Comparison of ENCODE assay signal across 19 cellular contexts in genomic region chr7:11469028-11469718, GRCh38.
"Had no signal": no experiment of that assay in that cellular context is flagged by ENCODE, and none has a peak within 500 bp of the region (broad histone marks: within the 10 kb centered on the region; RNA-seq: fewer than 3 reads in every experiment).

No MANE protein-coding gene starts in this region.

- H2AFZ ChIP-seq: hepatocyte, parathyroid adenoma had no signal

- H3K4me2 ChIP-seq: hepatocyte, smooth muscle cell had no signal

- H3K4me3 Mint-ChIP-seq: activated B cell treated with CpG ODN at 0.5 μM for 24 hours; activated CD4-positive, alpha-beta memory T cell treated with anti-CD3 and anti-CD28 coated beads, Interleukin-2, amount 10 ng/mL, durations not matched to agents 7 days and 5 days; activated CD8-positive, alpha-beta memory T cell treated with anti-CD3 and anti-CD28 coated beads, Interleukin-2, amount 10 ng/mL, durations not matched to agents 7 days and 5 days; activated naive CD8-positive, alpha-beta T cell treated with anti-CD3 and anti-CD28 coated beads for 36 hours; activated T-helper 17 cell treated with anti-CD3 and anti-CD28 coated beads, Interleukin-2, amount 50 U/mL, for 72 hours; central memory CD8-positive, alpha-beta T cell; type B pancreatic cell had no signal

- H3K36me3 ChIP-seq: right lobe of liver, stomach had no signal

- H3K27me3 ChIP-seq: hepatocyte, right lobe of liver, stomach had no signal

- H3K4me1 ChIP-seq: parathyroid adenoma had no signal

- H3K27ac Mint-ChIP-seq: activated B cell treated with CpG ODN at 0.5 μM for 24 hours; activated CD4-positive, alpha-beta memory T cell treated with anti-CD3 and anti-CD28 coated beads, Interleukin-2, amount 10 ng/mL, durations not matched to agents 7 days and 5 days; activated CD8-positive, alpha-beta memory T cell treated with anti-CD3 and anti-CD28 coated beads, Interleukin-2, amount 10 ng/mL, durations not matched to agents 7 days and 5 days; activated naive CD8-positive, alpha-beta T cell treated with anti-CD3 and anti-CD28 coated beads for 36 hours; activated T-helper 17 cell treated with anti-CD3 and anti-CD28 coated beads, Interleukin-2, amount 50 U/mL, for 72 hours; type B pancreatic cell had no signal

- DNase-seq: activated B cell treated with CpG ODN at 0.5 μM for 24 hours; activated CD4-positive, alpha-beta memory T cell treated with anti-CD3 and anti-CD28 coated beads, Interleukin-2, amount 10 ng/mL, durations not matched to agents 7 days and 5 days; activated CD4-positive, alpha-beta T cell treated with anti-CD3 and anti-CD28 coated beads for 4 hours; activated CD8-positive, alpha-beta memory T cell treated with anti-CD3 and anti-CD28 coated beads, Interleukin-2, amount 10 ng/mL, durations not matched to agents 7 days and 5 days; activated naive CD4-positive, alpha-beta T cell; activated naive CD8-positive, alpha-beta T cell treated with anti-CD3 and anti-CD28 coated beads for 36 hours; amygdala; cortex of kidney; left colon; right lobe of liver; stimulated activated CD4-positive, alpha-beta T cell treated with anti-CD3 and anti-CD28 coated beads, Interleukin-4, amount 100 ng/mL, for 1 hour; stomach had no signal

- H3K4me3 ChIP-seq: hepatocyte, lung, right lobe of liver, smooth muscle cell, stomach had no signal

- H3K79me2 ChIP-seq: hepatocyte, parathyroid adenoma had no signal

- H3K27me3 Mint-ChIP-seq: activated B cell treated with CpG ODN at 0.5 μM for 24 hours; activated CD4-positive, alpha-beta memory T cell treated with anti-CD3 and anti-CD28 coated beads, Interleukin-2, amount 10 ng/mL, durations not matched to agents 7 days and 5 days; activated CD8-positive, alpha-beta memory T cell treated with anti-CD3 and anti-CD28 coated beads, Interleukin-2, amount 10 ng/mL, durations not matched to agents 7 days and 5 days; activated naive CD8-positive, alpha-beta T cell treated with anti-CD3 and anti-CD28 coated beads for 36 hours; activated T-helper 17 cell treated with anti-CD3 and anti-CD28 coated beads, Interleukin-2, amount 50 U/mL, for 72 hours; central memory CD8-positive, alpha-beta T cell; type B pancreatic cell had no signal

- H3K36me3 Mint-ChIP-seq: activated CD8-positive, alpha-beta memory T cell treated with anti-CD3 and anti-CD28 coated beads, Interleukin-2, amount 10 ng/mL, durations not matched to agents 7 days and 5 days; activated naive CD8-positive, alpha-beta T cell treated with anti-CD3 and anti-CD28 coated beads for 36 hours; type B pancreatic cell had no signal

- H3K9me3 ChIP-seq: right lobe of liver, stomach had no signal

- ATAC-seq: activated CD8-positive, alpha-beta memory T cell treated with anti-CD3 and anti-CD28 coated beads, Interleukin-2, amount 10 ng/mL, durations not matched to agents 7 days and 5 days; activated T-helper 17 cell treated with anti-CD3 and anti-CD28 coated beads, Interleukin-2, amount 50 U/mL, for 72 hours had no signal

- H3K9me3 Mint-ChIP-seq: activated B cell treated with CpG ODN at 0.5 μM for 24 hours; activated CD4-positive, alpha-beta memory T cell treated with anti-CD3 and anti-CD28 coated beads, Interleukin-2, amount 10 ng/mL, durations not matched to agents 7 days and 5 days; activated naive CD8-positive, alpha-beta T cell treated with anti-CD3 and anti-CD28 coated beads for 36 hours; activated T-helper 17 cell treated with anti-CD3 and anti-CD28 coated beads, Interleukin-2, amount 50 U/mL, for 72 hours; central memory CD8-positive, alpha-beta T cell; type B pancreatic cell had no signal

- H3K4me1 Mint-ChIP-seq: activated B cell treated with CpG ODN at 0.5 μM for 24 hours; activated CD4-positive, alpha-beta memory T cell treated with anti-CD3 and anti-CD28 coated beads, Interleukin-2, amount 10 ng/mL, durations not matched to agents 7 days and 5 days; activated CD8-positive, alpha-beta memory T cell treated with anti-CD3 and anti-CD28 coated beads, Interleukin-2, amount 10 ng/mL, durations not matched to agents 7 days and 5 days; activated naive CD8-positive, alpha-beta T cell treated with anti-CD3 and anti-CD28 coated beads for 36 hours; activated T-helper 17 cell treated with anti-CD3 and anti-CD28 coated beads, Interleukin-2, amount 50 U/mL, for 72 hours; central memory CD8-positive, alpha-beta T cell had no signal

- H3K9ac ChIP-seq: parathyroid adenoma had no signal

- H3K27ac ChIP-seq: hepatocyte, parathyroid adenoma, right lobe of liver had no signal
